Comparison of ENCODE assay signal across 20 cellular contexts in genomic region chr16:9296273-9296593, GRCh38.
A peak's percentile ranks its signal among the peaks of the same experiment; 100 is the strongest.
DNase-seq lines count a peak whose midpoint lies in the region; ATAC-seq and TF ChIP-seq lines count a peak whose summit lies in the region.
"Had no signal": no experiment of that assay in that cellular context is flagged by ENCODE, and none has a peak within 500 bp of the region (broad histone marks: within the 10 kb centered on the region; RNA-seq: fewer than 3 reads in every experiment).

No MANE protein-coding gene starts in this region.

- in situ Hi-C loops in Caki2 (cut with HindIII; ENCODE audit: low pct_unique_long_range_greater_than_20kb, low sequenced_read_pairs) = no loop called here
- in situ Hi-C loops in transverse colon (cut with MboI; ENCODE audit: low pct_ligation_motif_present in 1 of 4, low pct_unique_long_range_greater_than_20kb in 1 of 4, low sequenced_read_pairs in 3 of 4) = no loop called here

- H3K4me1 Mint-ChIP-seq in progenitor cell of endocrine pancreas (ENCODE audit: low read depth) = peaks cover 12% of the 10 kb centered on the region

- H3K27ac ChIP-seq in transverse colon = peak overlapping the region in 1 of 4 donors; percentile 22
- H3K27ac ChIP-seq: A549, GM23248 had no signal

- no peaks in the 10 kb centered on the region for H3K36me3 ChIP-seq in transverse colon
- H3K36me3 ChIP-seq: HAP-1 had no signal

- H3K4me3 ChIP-seq in transverse colon = no peak overlapping the region
- H3K4me3 ChIP-seq: A549, GM23248, HAP-1 had no signal

- TF ChIP-seq EP300 in transverse colon (IDR thresholded peaks at IDR 0.05; ENCODE audit: low read depth) = no peak

- ATAC-seq in GM18907 (IDR thresholded peaks at IDR 0.05; ENCODE audit: unreplicated experiment) = peak; percentile 61
- ATAC-seq: A549; CD8-positive, alpha-beta T cell; Right ventricle myocardium inferior had no signal

- peak overlapping the region; percentile 33 for H3K4me3 Mint-ChIP-seq in progenitor cell of endocrine pancreas (ENCODE audit: low read depth)
- H3K4me3 Mint-ChIP-seq: CD8-positive, alpha-beta T cell had no signal

- H3K27ac Mint-ChIP-seq in progenitor cell of endocrine pancreas = peak overlapping the region; percentile 90
- H3K27ac Mint-ChIP-seq: CD8-positive, alpha-beta T cell had no signal

- intact Hi-C loops in transverse colon (cut with DNase I; ENCODE audit: low total_unique reads) = loop anchor here (5.0 kb wide), 1 partner anchor 886 kb away; the partner anchor contains the start of gene GRIN2A

- H3K36me3 Mint-ChIP-seq in progenitor cell of endocrine pancreas (ENCODE audit: insufficient read depth) = no peaks in the 10 kb centered on the region
- H3K36me3 Mint-ChIP-seq: CD8-positive, alpha-beta T cell had no signal

- TF ChIP-seq CTCF in progenitor cell of endocrine pancreas (IDR thresholded peaks at IDR 0.05; ENCODE audit: unreplicated experiment) (no peak), transverse colon (IDR thresholded peaks at IDR 0.05) (no peak)

- TF ChIP-seq POLR2A in transverse colon (IDR thresholded peaks at IDR 0.05) = no peak

- H3K9me3 Mint-ChIP-seq in progenitor cell of endocrine pancreas (ENCODE audit: low read depth) = peaks cover 3% of the 10 kb centered on the region

- DNase-seq in Caki2 (ENCODE audit: low read depth) (peak; percentile 8), left kidney (ENCODE audit: low read depth, low spot score) (peak; percentile 71), progenitor cell of endocrine pancreas (ENCODE audit: low spot score, unreplicated experiment) (no peak), transverse colon (no peak), dermis blood vessel endothelial cell (no peak), NCI-H774 (lab: John Stamatoyannopoulos, UW) (no peak)
- DNase-seq: CD8-positive, alpha-beta T cell; DND-41; GM23248; MM.1S; NCI-H1092; NCI-H1436 treated with DMSO at 0.1 percent for 48 hours; NCI-H2081; NCI-H2171 treated with DMSO at 0.1 percent for 48 hours; NCI-H446 treated with DMSO at 0.1 percent for 48 hours; NCI-H748 treated with DMSO at 0.1 percent for 48 hours had no signal

- no peaks in the 10 kb centered on the region for H3K9me3 ChIP-seq in transverse colon
- H3K9me3 ChIP-seq: A549, HAP-1 had no signal

- no peaks in the 10 kb centered on the region for H3K27me3 ChIP-seq in transverse colon

- H3K27me3 Mint-ChIP-seq in progenitor cell of endocrine pancreas = no peaks in the 10 kb centered on the region

- 15% methylated on average over 2 of the region's 2 CpGs; no CpG with 5 or more reads in 1 of the 2 donors for WGBS in transverse colon (ENCODE audit: low coverage in 1 of 2), 2 donors

- H3K4me1 ChIP-seq in transverse colon = peaks cover 0 to 11% (median 2%) of the 10 kb centered on the region in 4 donors
- H3K4me1 ChIP-seq: A549, HAP-1 had no signal

Comparison
In these comparisons a context has a peak if more than half of its experiments do, and no peak if none do; other contexts are left out.
1. DNase-seq: peak in Caki2 (single experiment) and left kidney (single experiment); none in progenitor cell of endocrine pancreas (single experiment), transverse colon (single experiment), dermis blood vessel endothelial cell (single experiment) and NCI-H774 (single experiment).